18 cellular contexts compared by ENCODE assay signal in genomic region chr9:135409286-135410200, GRCh38.
A peak's percentile ranks its signal among the peaks of the same experiment; 100 is the strongest.
DNase-seq lines count a peak whose midpoint lies in the region; ATAC-seq and TF ChIP-seq lines count a peak whose summit lies in the region.
"Had no signal": no experiment of that assay in that cellular context is flagged by ENCODE, and none has a peak within 500 bp of the region (broad histone marks: within the 10 kb centered on the region; RNA-seq: fewer than 3 reads in every experiment).

No MANE protein-coding gene starts in this region.

- H3K27me3 ChIP-seq in endodermal cell (ENCODE audit: control insufficient read depth, insufficient read depth, low read length, poor library complexity, severe bottlenecking) = no peaks in the 10 kb centered on the region

- no peaks in the 10 kb centered on the region for H3K9me3 ChIP-seq in endodermal cell (ENCODE audit: control insufficient read depth, low read length)

- no peak overlapping the region for H3K27ac Mint-ChIP-seq in natural killer cell treated with Interleukin-12 subunit alpha and Interleukin-12 subunit beta and Interleukin-15 and Interleukin-18, amount 100 ng/mL, for 72 hours
- H3K27ac Mint-ChIP-seq in natural killer cell (no peak overlapping the region), endodermal cell (no peak overlapping the region)
- H3K27ac Mint-ChIP-seq: B cell; CD4-positive, alpha-beta T cell; HFFc6; IgD-negative memory B cell had no signal

- H3K4me3 Mint-ChIP-seq in natural killer cell treated with Interleukin-12 subunit alpha and Interleukin-12 subunit beta and Interleukin-15 and Interleukin-18, amount 100 ng/mL, for 72 hours = no peak overlapping the region
- H3K4me3 Mint-ChIP-seq in natural killer cell = no peak overlapping the region
- H3K4me3 Mint-ChIP-seq in endodermal cell = no peak overlapping the region
- H3K4me3 Mint-ChIP-seq: B cell; CD4-positive, alpha-beta T cell; HFFc6; IgD-negative memory B cell had no signal

- H3K36me3 ChIP-seq in endodermal cell (ENCODE audit: control insufficient read depth, insufficient read depth, low read length) = no peaks in the 10 kb centered on the region

- H3K4me1 ChIP-seq in endodermal cell (ENCODE audit: control insufficient read depth, insufficient read depth, low read length) = no peaks in the 10 kb centered on the region

- TF ChIP-seq CTCF in natural killer cell (IDR thresholded peaks at IDR 0.05) = no peak
- TF ChIP-seq CTCF in endodermal cell (conservative IDR thresholded peaks at IDR 0.05) = no peak

- no peak overlapping the region for H3K27ac ChIP-seq in endodermal cell (ENCODE audit: low read depth, low read length)

- no peaks in the 10 kb centered on the region for H3K36me3 Mint-ChIP-seq in natural killer cell treated with Interleukin-12 subunit alpha and Interleukin-12 subunit beta and Interleukin-15 and Interleukin-18, amount 100 ng/mL, for 72 hours
- H3K36me3 Mint-ChIP-seq in natural killer cell = no peaks in the 10 kb centered on the region
- no peaks in the 10 kb centered on the region for H3K36me3 Mint-ChIP-seq in endodermal cell (ENCODE audit: low read depth)
- H3K36me3 Mint-ChIP-seq: IgD-negative memory B cell had no signal

- H3K4me1 Mint-ChIP-seq in natural killer cell treated with Interleukin-12 subunit alpha and Interleukin-12 subunit beta and Interleukin-15 and Interleukin-18, amount 100 ng/mL, for 72 hours (ENCODE audit: low read depth in 2 of 2) = no peaks in the 10 kb centered on the region
- H3K4me1 Mint-ChIP-seq in natural killer cell = no peaks in the 10 kb centered on the region
- H3K4me1 Mint-ChIP-seq in endodermal cell = no peaks in the 10 kb centered on the region
- H3K4me1 Mint-ChIP-seq: B cell, IgD-negative memory B cell had no signal

- no peak overlapping the region for H3K9ac ChIP-seq in endodermal cell (ENCODE audit: extremely low read depth, low read length, poor library complexity, severe bottlenecking)

- no peaks in the 10 kb centered on the region for H3K9me3 Mint-ChIP-seq in natural killer cell treated with Interleukin-12 subunit alpha and Interleukin-12 subunit beta and Interleukin-15 and Interleukin-18, amount 100 ng/mL, for 72 hours
- H3K9me3 Mint-ChIP-seq in natural killer cell (no peaks in the 10 kb centered on the region), endodermal cell (no peaks in the 10 kb centered on the region)
- H3K9me3 Mint-ChIP-seq: CD4-positive, alpha-beta T cell had no signal

- ATAC-seq in natural killer cell treated with Interleukin-12 subunit alpha and Interleukin-12 subunit beta and Interleukin-15 and Interleukin-18, amount 100 ng/mL, for 72 hours = peak; percentile 9 to 14
- ATAC-seq in natural killer cell = no peak
- ATAC-seq in GM19395 (IDR thresholded peaks at IDR 0.05; ENCODE audit: unreplicated experiment) = no peak
- no peak for ATAC-seq in HG03039 (IDR thresholded peaks at IDR 0.05; ENCODE audit: unreplicated experiment)

- H3K4me3 ChIP-seq in endodermal cell (ENCODE audit: low read length) = no peak overlapping the region

- intact Hi-C loops in natural killer cell (cut with micrococcal nuclease) = loop anchor here (5.0 kb wide), 2 partner anchors 712 to 957 kb away; no protein-coding TSS in a partner anchor

- peaks cover 0 to 2% of the 10 kb centered on the region in 2 donors for H3K27me3 Mint-ChIP-seq in natural killer cell treated with Interleukin-12 subunit alpha and Interleukin-12 subunit beta and Interleukin-15 and Interleukin-18, amount 100 ng/mL, for 72 hours
- H3K27me3 Mint-ChIP-seq in natural killer cell (ENCODE audit: low read depth in 2 of 2) (peaks cover 0 to 2% of the 10 kb centered on the region in 2 donors), endodermal cell (ENCODE audit: insufficient read depth) (no peaks in the 10 kb centered on the region)

- 90 to 94% methylated on average over 10 to 30 of the region's 30 CpGs for WGBS in endodermal cell (ENCODE audit: insufficient coverage in 1 of 2, insufficient read length in 1 of 2), 2 experiments

- peak; percentile 35 for DNase-seq in natural killer cell treated with Interleukin-12 subunit alpha and Interleukin-12 subunit beta and Interleukin-15 and Interleukin-18, amount 100 ng/mL, for 72 hours (ENCODE audit: low spot score)
- DNase-seq in natural killer cell (no peak), endodermal cell (peak; percentile 33), islet precursor cell (peak; percentile 45), MV-4-11 (lab: John Stamatoyannopoulos, UW) (no peak)
- DNase-seq in activated CD4-positive, alpha-beta T cell treated with anti-CD3 and anti-CD28 coated beads for 4 hours = no peak
- DNase-seq: C1 segment of cervical spinal cord; Calu3; CD4-positive, alpha-beta T cell; DMS153; DMS79 treated with DMSO at 0.1 percent for 48 hours; EL; HCEC 1CT; HFFc6 had no signal

Comparison
In these comparisons a context has a peak if more than half of its experiments do, and no peak if none do; other contexts are left out.
1. ATAC-seq: peak in natural killer cell treated with Interleukin-12 subunit alpha and Interleukin-12 subunit beta and Interleukin-15 and Interleukin-18, amount 100 ng/mL, for 72 hours (2 of 2); none in natural killer cell (0 of 3), GM19395 (single experiment) and HG03039 (single experiment).
2. DNase-seq: peak in natural killer cell treated with Interleukin-12 subunit alpha and Interleukin-12 subunit beta and Interleukin-15 and Interleukin-18, amount 100 ng/mL, for 72 hours (single experiment), endodermal cell (single experiment) and islet precursor cell (single experiment); none in natural killer cell (single experiment), activated CD4-positive, alpha-beta T cell treated with anti-CD3 and anti-CD28 coated beads for 4 hours (0 of 2) and MV-4-11 (single experiment).